In the genomic region with DNA sequence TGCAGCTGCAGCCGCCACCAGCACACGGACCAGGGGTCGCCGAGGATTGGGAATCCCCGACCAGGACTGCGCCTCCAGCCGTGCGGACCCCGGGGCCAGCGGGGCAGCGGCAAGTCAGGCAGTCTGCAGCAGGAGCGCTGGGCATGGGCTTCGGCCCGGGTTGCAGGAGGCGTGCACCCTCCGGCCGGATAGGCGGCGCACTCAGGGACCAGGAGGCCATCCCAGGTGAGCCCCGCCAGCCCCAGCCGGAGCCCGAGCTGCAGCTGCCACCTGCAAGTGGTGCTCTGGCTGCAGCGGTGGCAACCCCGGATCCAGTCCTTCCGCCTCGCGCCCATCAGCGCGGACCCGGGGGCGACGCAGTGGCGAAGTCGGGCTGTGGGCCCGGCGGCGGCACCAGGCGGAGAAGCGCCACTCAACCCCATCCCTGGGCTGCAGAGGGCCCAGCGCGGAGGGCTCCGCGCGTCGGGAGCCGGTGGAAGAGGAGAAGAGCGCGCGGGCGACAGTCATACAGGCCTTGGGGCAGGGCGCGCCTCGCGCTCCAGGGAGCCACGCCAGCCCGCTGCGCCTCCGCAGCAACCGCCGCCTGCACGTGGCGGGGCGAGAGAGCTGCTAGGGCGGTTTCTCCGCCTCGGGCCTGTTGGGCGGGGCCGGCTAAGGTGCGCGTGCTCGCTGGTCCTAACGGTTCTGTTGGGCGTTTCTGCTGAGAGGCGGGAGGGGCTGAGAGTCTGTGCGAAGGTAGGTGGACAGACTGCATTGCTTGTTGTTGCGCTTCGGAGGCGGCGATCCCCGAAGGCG, we compare ENCODE assay signal across 8 cellular contexts.
A peak's percentile ranks its signal among the peaks of the same experiment; 100 is the strongest.
DNase-seq lines count a peak whose midpoint lies in the region; ATAC-seq and TF ChIP-seq lines count a peak whose summit lies in the region.

No MANE protein-coding gene starts in this region.

- H2AK5ac ChIP-seq in neuronal stem cell (ENCODE audit: low read depth, low read length): no peak overlapping the region

- H3K4me1 ChIP-seq in neuronal stem cell (ENCODE audit: control insufficient read depth in 2 of 2, insufficient read depth in 1 of 2, low read depth in 1 of 2, low read length in 2 of 2): peaks cover 0 to 5% of the 10 kb centered on the region in 2 donors

- H3K9ac ChIP-seq in neuronal stem cell (ENCODE audit: low read depth, low read length, poor library complexity): peak overlapping the region; percentile 84

- H3K23ac ChIP-seq in neuronal stem cell (ENCODE audit: low read depth, low read length, poor library complexity): peak overlapping the region; percentile 85

- peak; percentile 66 for DNase-seq in GM10266 (ENCODE audit: extremely low spot score)
- DNase-seq in HUDEP-2 (lab: John Stamatoyannopoulos, UW; ENCODE audit: unreplicated experiment in 76 of 76): peak in 75 of 76 experiments; percentile 35 to 96 (median 87)
- peak; percentile 77 for DNase-seq in activated CD4-positive, alpha-beta T cell treated with anti-CD3 and anti-CD28 coated beads for 48 hours
- peak; percentile 79 to 88 for DNase-seq in erythroblast (lab: John Stamatoyannopoulos, UW)
- peak; percentile 30 for DNase-seq in neuronal stem cell (ENCODE audit: low spot score)
- DNase-seq in MV-4-11 (lab: John Stamatoyannopoulos, UW): no peak
- no peak for DNase-seq in NCI-H446 (lab: John Stamatoyannopoulos, UW)

- peak overlapping the region; percentile 42 to 78 for H3K4me3 ChIP-seq in neuronal stem cell (ENCODE audit: low read length in 2 of 2)

- H2AFZ ChIP-seq in neuronal stem cell (ENCODE audit: low read length): peak overlapping the region; percentile 98

- H3K4ac ChIP-seq in neuronal stem cell (ENCODE audit: low read length): peak overlapping the region; percentile 37

- no peak overlapping the region for H3K27ac ChIP-seq in neuronal stem cell (replicated peaks; ENCODE audit: low read length)

- no peak for TF ChIP-seq CTCF in GM10266 (IDR thresholded peaks at IDR 0.05; ENCODE audit: control insufficient read depth, insufficient read depth, low read depth, missing control alignments)

- no peak overlapping the region for H4K91ac ChIP-seq in neuronal stem cell (ENCODE audit: low read depth, low read length, poor library complexity)

- H3K18ac ChIP-seq in neuronal stem cell (ENCODE audit: low read length): peak overlapping the region; percentile 94

- peak overlapping the region; percentile 73 for H2BK12ac ChIP-seq in neuronal stem cell (ENCODE audit: low read length)

- H4K8ac ChIP-seq in neuronal stem cell (ENCODE audit: low read depth, low read length): peak overlapping the region; percentile 72

- peaks cover 3 to 23% (median 14%) of the 10 kb centered on the region in 3 experiments for H3K27me3 ChIP-seq in neuronal stem cell (ENCODE audit: control insufficient read depth in 3 of 3, insufficient read depth in 3 of 3, low read depth in 1 of 3, low read length in 3 of 3)

- WGBS in neuronal stem cell (ENCODE audit: extremely low coverage in 2 of 2, insufficient read length in 2 of 2, insufficient replicate concordance in 1 of 2), 2 donors: no CpG with 5 or more reads among the region's 81 CpGs

- peak overlapping the region; percentile 99 for H3K14ac ChIP-seq in neuronal stem cell (ENCODE audit: low read length)

- no peaks in the 10 kb centered on the region for H3K79me1 ChIP-seq in neuronal stem cell (ENCODE audit: low read depth, low read length)

- peaks cover 4% of the 10 kb centered on the region in 2 donors for H3K9me3 ChIP-seq in neuronal stem cell (replicated peaks in 1 of 2; ENCODE audit: control insufficient read depth in 2 of 2, insufficient read depth in 1 of 2, low read depth in 1 of 2, low read length in 2 of 2)

- peak; percentile 47 for TF ChIP-seq POLR2A in erythroblast (IDR thresholded peaks at IDR 0.05; ENCODE audit: low read length)

- no peaks in the 10 kb centered on the region for H3K36me3 ChIP-seq in neuronal stem cell (replicated peaks in 1 of 2; ENCODE audit: control insufficient read depth in 2 of 2, insufficient read depth in 2 of 2, low read length in 2 of 2)

- peak overlapping the region; percentile 48 for H2BK5ac ChIP-seq in neuronal stem cell (ENCODE audit: low read length)

- H3K4me2 ChIP-seq in neuronal stem cell (ENCODE audit: insufficient read depth, low read length, poor library complexity, severe bottlenecking): peak overlapping the region; percentile 80

- no peak overlapping the region for H2BK120ac ChIP-seq in neuronal stem cell (ENCODE audit: low read depth, low read length)

- no peak for ATAC-seq in GM21737 (IDR thresholded peaks at IDR 0.05; ENCODE audit: unreplicated experiment)

- peak overlapping the region; percentile 81 for H2BK15ac ChIP-seq in neuronal stem cell (ENCODE audit: low read length)

Comparison
In these comparisons a context has a peak if more than half of its experiments do, and no peak if none do; other contexts are left out.
1. DNase-seq: peak in GM10266 (single experiment), HUDEP-2 (75 of 76), activated CD4-positive, alpha-beta T cell treated with anti-CD3 and anti-CD28 coated beads for 48 hours (single experiment), erythroblast (2 of 2) and neuronal stem cell (single experiment); none in MV-4-11 (single experiment) and NCI-H446 (0 of 2).